ENCODE assay signal across 27 cellular contexts in the genomic region with DNA sequence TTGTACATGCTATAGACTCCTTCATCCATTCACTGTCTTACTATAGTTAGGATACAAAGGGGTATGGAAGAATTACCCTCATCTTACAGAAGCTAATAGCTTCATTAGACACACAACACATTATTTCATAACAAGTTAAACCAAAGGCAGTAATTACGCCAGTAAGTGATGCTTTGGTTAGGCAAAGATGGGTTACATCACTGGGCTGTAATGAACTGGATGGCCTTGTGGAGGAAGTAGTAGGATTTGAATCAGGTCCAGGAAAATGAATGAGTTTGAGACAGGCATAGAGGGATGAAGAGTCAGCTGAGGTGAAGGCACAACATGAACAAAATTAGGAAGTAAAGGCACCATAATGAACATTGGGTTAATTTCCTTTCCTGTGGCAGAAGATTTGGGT.
DNase-seq lines count a peak whose midpoint lies in the region; ATAC-seq and TF ChIP-seq lines count a peak whose summit lies in the region.
"Had no signal": no experiment of that assay in that cellular context is flagged by ENCODE, and none has a peak within 500 bp of the region (broad histone marks: within the 10 kb centered on the region; RNA-seq: fewer than 3 reads in every experiment).

No MANE protein-coding gene starts in this region.

- H3K36me3 ChIP-seq in MG63 = no peaks in the 10 kb centered on the region
- H3K36me3 ChIP-seq: ascending aorta, esophagus muscularis mucosa, ovary had no signal

- H3K27me3 ChIP-seq in HL-60 (ENCODE audit: insufficient read depth, poor library complexity, severe bottlenecking) (no peaks in the 10 kb centered on the region), MG63 (no peaks in the 10 kb centered on the region)
- H3K27me3 ChIP-seq: ascending aorta, esophagus muscularis mucosa, ovary had no signal

- no peaks in the 10 kb centered on the region for H3K9me3 ChIP-seq in MG63
- H3K9me3 ChIP-seq: ascending aorta, esophagus muscularis mucosa, ovary had no signal

- intact Hi-C loops in left colon (cut with DNase I, micrococcal nuclease) = no loop called here

- H3K27ac ChIP-seq in HL-60 (replicated peaks) = no peak overlapping the region
- H3K27ac ChIP-seq: ascending aorta, esophagus muscularis mucosa, ovary, RWPE1 had no signal

- DNase-seq in AG10803 (ENCODE audit: low read depth) (peak; percentile 63), HL-60 (ENCODE audit: low read depth in 1 of 2, low spot score in 1 of 2) (peak; percentile 26 to 35), epithelial cell of esophagus (ENCODE audit: low read depth) (peak; percentile 58), left colon (no peak), MG63 (no peak)
- DNase-seq in stimulated activated CD4-positive, alpha-beta T cell treated with anti-CD3 and anti-CD28 coated beads, Interleukin-4, amount 100 ng/mL, for 24 hours = no peak
- no peak for DNase-seq in stimulated activated naive CD4-positive, alpha-beta T cell (lab: John Stamatoyannopoulos, UW)
- DNase-seq: activated B cell treated with CpG ODN at 0.5 μM for 24 hours; activated CD4-positive, alpha-beta T cell treated with anti-CD3 and anti-CD28 coated beads, Interleukin-2, amount 50 U/mL, for 4 hours; activated CD8-positive, alpha-beta memory T cell treated with anti-CD3 and anti-CD28 coated beads, Interleukin-2, amount 10 ng/mL, durations not matched to agents 7 days and 5 days; activated gamma-delta T cell; activated naive CD8-positive, alpha-beta T cell treated with anti-CD3 and anti-CD28 coated beads, Interleukin-2, amount 10 ng/mL, durations not matched to agents 7 days and 5 days; activated T-cell treated with anti-CD3 and anti-CD28 coated beads, Interleukin-2, amount 50 U/mL, for 4 hours; CD8-positive, alpha-beta memory T cell; central memory CD4-positive, alpha-beta T cell; DMS 273 treated with DMSO at 0.1 percent for 48 hours; effector memory CD8-positive, alpha-beta T cell; glutamatergic neuron; NCI-H1105; NCI-H187; NCI-H2171; ovary; stimulated activated naive B cell treated with anti-CD40 and anti-IgM and Interleukin-4, amounts not matched to agents 10 μg/mL and 1 μg/mL and 100 μg/mL, for 72 hours had no signal

- ATAC-seq in left colon = peak; percentile 60
- ATAC-seq: activated CD8-positive, alpha-beta memory T cell treated with anti-CD3 and anti-CD28 coated beads, Interleukin-2, amount 10 ng/mL, durations not matched to agents 7 days and 5 days; activated T-cell treated with anti-CD3 and anti-CD28 coated beads, Interleukin-2, amount 50 U/mL, for 4 hours; effector memory CD8-positive, alpha-beta T cell; left lobe of liver; stimulated activated naive B cell treated with anti-CD40 and anti-IgM and Interleukin-4, amounts not matched to agents 10 μg/mL and 1 μg/mL and 100 μg/mL, for 72 hours had no signal

- H3K4me3 ChIP-seq in AG10803 (ENCODE audit: low read length) (no peak overlapping the region), HL-60 (replicated peaks; ENCODE audit: insufficient read depth, low read length) (no peak overlapping the region), epithelial cell of esophagus (ENCODE audit: low read length) (no peak overlapping the region), MG63 (no peak overlapping the region)
- H3K4me3 ChIP-seq: ascending aorta, esophagus muscularis mucosa, ovary had no signal

- TF ChIP-seq CTCF in AG10803 (conservative IDR thresholded peaks at IDR 0.05; ENCODE audit: low read length) = no peak
- no peak for TF ChIP-seq CTCF in HL-60 (IDR thresholded peaks at IDR 0.05; ENCODE audit: insufficient read depth, low read length)
- TF ChIP-seq CTCF in epithelial cell of esophagus (IDR thresholded peaks at IDR 0.05; ENCODE audit: insufficient read depth, low read depth, low read length, missing control alignments) = no peak

Comparison
In these comparisons a context has a peak if more than half of its experiments do, and no peak if none do; other contexts are left out.
1. DNase-seq: peak in AG10803 (single experiment), HL-60 (2 of 2) and epithelial cell of esophagus (single experiment); none in left colon (0 of 2), stimulated activated CD4-positive, alpha-beta T cell treated with anti-CD3 and anti-CD28 coated beads, Interleukin-4, amount 100 ng/mL, for 24 hours (single experiment), stimulated activated naive CD4-positive, alpha-beta T cell (0 of 6) and MG63 (single experiment).